ENCODE assay signal across 1 cellular context in genomic region chr19:917323-918151, GRCh38.
TF ChIP-seq lines count a peak whose summit lies in the region.

Gene KISS1R (plus strand): TSS chr19:917333. CDS start chr19:917503, 170 bp downstream.

TF ChIP-seq in WTC11, 78 proteins besides CTCF, POLR2A, EP300 and RAD21 (continued from another document):
- TF ChIP-seq CDX4 (CRISPR knock-in tag; IDR thresholded peaks at IDR 0.05; ENCODE audit: borderline replicate concordance) (no peak), JAZF1 (CRISPR knock-in tag; IDR thresholded peaks at IDR 0.05) (no peak), RELA (CRISPR knock-in tag; IDR thresholded peaks at IDR 0.05; ENCODE audit: borderline replicate concordance) (no peak)
